1 cellular context compared by ENCODE assay signal in the genomic region with DNA sequence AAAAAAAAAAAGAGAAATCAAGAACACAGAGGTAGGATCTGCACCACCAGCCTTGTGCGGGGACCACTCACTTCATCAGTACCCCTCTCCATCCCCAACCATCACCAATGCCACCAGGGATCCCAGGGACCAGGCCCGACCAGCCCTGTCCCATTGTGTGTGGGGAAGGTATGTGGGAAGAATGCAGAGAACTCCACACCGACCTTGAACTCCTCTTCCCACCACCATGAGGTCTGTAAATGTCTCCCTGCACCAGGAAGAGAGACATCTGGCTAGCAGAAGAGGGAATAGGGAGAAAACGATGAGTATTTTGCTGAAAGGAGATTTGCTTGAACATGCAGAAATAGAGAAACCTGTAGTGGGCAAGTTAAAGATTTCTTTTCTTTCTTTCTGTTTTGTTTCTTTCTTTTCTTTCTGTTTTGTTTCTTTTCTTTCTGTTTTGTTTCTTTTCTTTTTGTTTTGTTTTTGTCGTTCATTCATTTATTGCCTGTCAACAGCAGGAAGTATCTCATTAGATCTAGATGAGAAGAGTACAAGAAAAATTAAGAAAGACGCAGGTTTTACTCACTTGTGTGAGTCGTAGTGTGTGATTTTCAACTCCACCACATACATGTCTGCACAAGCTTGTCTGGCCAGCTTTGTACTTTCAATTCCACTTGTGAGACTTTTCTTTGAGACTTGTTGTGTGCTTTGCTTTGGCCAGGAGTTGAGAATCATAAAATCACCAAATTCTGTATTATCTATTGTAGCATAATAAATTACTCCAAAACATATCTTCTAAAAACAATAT.
A peak's percentile ranks its signal among the peaks of the same experiment; 100 is the strongest.
TF ChIP-seq lines count a peak whose summit lies in the region.

No MANE protein-coding gene starts in this region.

TF ChIP-seq in HepG2, 621 proteins besides CTCF, POLR2A, EP300 and RAD21 (continued from another document and continues in another):
- TF ChIP-seq, protein P1, sequence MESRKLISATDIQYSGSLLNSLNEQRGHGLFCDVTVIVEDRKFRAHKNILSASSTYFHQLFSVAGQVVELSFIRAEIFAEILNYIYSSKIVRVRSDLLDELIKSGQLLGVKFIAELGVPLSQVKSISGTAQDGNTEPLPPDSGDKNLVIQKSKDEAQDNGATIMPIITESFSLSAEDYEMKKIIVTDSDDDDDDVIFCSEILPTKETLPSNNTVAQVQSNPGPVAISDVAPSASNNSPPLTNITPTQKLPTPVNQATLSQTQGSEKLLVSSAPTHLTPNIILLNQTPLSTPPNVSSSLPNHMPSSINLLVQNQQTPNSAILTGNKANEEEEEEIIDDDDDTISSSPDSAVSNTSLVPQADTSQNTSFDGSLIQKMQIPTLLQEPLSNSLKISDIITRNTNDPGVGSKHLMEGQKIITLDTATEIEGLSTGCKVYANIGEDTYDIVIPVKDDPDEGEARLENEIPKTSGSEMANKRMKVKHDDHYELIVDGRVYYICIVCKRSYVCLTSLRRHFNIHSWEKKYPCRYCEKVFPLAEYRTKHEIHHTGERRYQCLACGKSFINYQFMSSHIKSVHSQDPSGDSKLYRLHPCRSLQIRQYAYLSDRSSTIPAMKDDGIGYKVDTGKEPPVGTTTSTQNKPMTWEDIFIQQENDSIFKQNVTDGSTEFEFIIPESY (CRISPR knock-in tag; IDR thresholded peaks at IDR 0.05), result peak; percentile 19; the same call in 1 of the 2 replicates
- TF ChIP-seq JDP2 (CRISPR knock-in tag; IDR thresholded peaks at IDR 0.05; ENCODE audit: borderline replicate concordance) (no peak), ZNF556 (CRISPR knock-in tag; IDR thresholded peaks at IDR 0.05; ENCODE audit: borderline replicate concordance) (no peak), SNAPC2 (CRISPR knock-in tag; IDR thresholded peaks at IDR 0.05) (no peak), ZNF460 (CRISPR knock-in tag; IDR thresholded peaks at IDR 0.05; ENCODE audit: borderline replicate concordance) (no peak), SSRP1 (CRISPR knock-in tag; IDR thresholded peaks at IDR 0.05) (no peak), HOXA3 (CRISPR knock-in tag; IDR thresholded peaks at IDR 0.05) (peak; percentile 42; the same call in 1 of the 2 replicates), ARID2 (CRISPR knock-in tag; IDR thresholded peaks at IDR 0.05; ENCODE audit: borderline replicate concordance) (no peak), ZBTB7B (CRISPR knock-in tag; IDR thresholded peaks at IDR 0.05) (peak; percentile 66; the same call in 1 of the 2 replicates), SP5 (CRISPR knock-in tag; IDR thresholded peaks at IDR 0.05; ENCODE audit: borderline replicate concordance, low read depth) (peak; percentile 32; the same call in 1 of the 2 replicates), YEATS2 (CRISPR knock-in tag; IDR thresholded peaks at IDR 0.05; ENCODE audit: borderline replicate concordance) (no peak), FOXA3 (CRISPR knock-in tag; IDR thresholded peaks at IDR 0.05) (peak; percentile 58), ONECUT2 (CRISPR knock-in tag; IDR thresholded peaks at IDR 0.05) (0 out of 2 replicates have a peak, but pooled peaks have one; percentile 4), SMAD9 (CRISPR knock-in tag; IDR thresholded peaks at IDR 0.05) (no peak), POLR2AphosphoS5 (IDR thresholded peaks at IDR 0.05; ENCODE audit: low read depth, low read length) (no peak), JUND (CRISPR knock-in tag; IDR thresholded peaks at IDR 0.05) (no peak), POLR2AphosphoS2 (IDR thresholded peaks at IDR 0.05; ENCODE audit: low read depth, low read length) (no peak), NFIB (CRISPR knock-in tag; IDR thresholded peaks at IDR 0.05; ENCODE audit: borderline replicate concordance) (no peak), RXRB (CRISPR knock-in tag; IDR thresholded peaks at IDR 0.05; ENCODE audit: borderline replicate concordance) (peak; percentile 93), ZNF292 (CRISPR knock-in tag; IDR thresholded peaks at IDR 0.05; ENCODE audit: borderline replicate concordance, low read depth) (peak; percentile 29; the same call in 1 of the 2 replicates), ZNF652 (CRISPR knock-in tag; IDR thresholded peaks at IDR 0.05; ENCODE audit: borderline replicate concordance, low read depth) (no peak), ZNF44 (CRISPR knock-in tag; IDR thresholded peaks at IDR 0.05) (no peak), KAT7 (CRISPR knock-in tag; IDR thresholded peaks at IDR 0.05; ENCODE audit: borderline replicate concordance) (no peak), REL (CRISPR knock-in tag; conservative IDR thresholded peaks at IDR 0.05) (no peak), FOXP1 (IDR thresholded peaks at IDR 0.05) (no peak), FOXP1 (CRISPR knock-in tag; IDR thresholded peaks at IDR 0.05) (peak; percentile 24; the same call in 1 of the 2 replicates)
- TF ChIP-seq, protein P2, sequence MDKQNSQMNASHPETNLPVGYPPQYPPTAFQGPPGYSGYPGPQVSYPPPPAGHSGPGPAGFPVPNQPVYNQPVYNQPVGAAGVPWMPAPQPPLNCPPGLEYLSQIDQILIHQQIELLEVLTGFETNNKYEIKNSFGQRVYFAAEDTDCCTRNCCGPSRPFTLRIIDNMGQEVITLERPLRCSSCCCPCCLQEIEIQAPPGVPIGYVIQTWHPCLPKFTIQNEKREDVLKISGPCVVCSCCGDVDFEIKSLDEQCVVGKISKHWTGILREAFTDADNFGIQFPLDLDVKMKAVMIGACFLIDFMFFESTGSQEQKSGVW (CRISPR knock-in tag; IDR thresholded peaks at IDR 0.05; ENCODE audit: borderline replicate concordance), result no peak
- TF ChIP-seq, protein P3, sequence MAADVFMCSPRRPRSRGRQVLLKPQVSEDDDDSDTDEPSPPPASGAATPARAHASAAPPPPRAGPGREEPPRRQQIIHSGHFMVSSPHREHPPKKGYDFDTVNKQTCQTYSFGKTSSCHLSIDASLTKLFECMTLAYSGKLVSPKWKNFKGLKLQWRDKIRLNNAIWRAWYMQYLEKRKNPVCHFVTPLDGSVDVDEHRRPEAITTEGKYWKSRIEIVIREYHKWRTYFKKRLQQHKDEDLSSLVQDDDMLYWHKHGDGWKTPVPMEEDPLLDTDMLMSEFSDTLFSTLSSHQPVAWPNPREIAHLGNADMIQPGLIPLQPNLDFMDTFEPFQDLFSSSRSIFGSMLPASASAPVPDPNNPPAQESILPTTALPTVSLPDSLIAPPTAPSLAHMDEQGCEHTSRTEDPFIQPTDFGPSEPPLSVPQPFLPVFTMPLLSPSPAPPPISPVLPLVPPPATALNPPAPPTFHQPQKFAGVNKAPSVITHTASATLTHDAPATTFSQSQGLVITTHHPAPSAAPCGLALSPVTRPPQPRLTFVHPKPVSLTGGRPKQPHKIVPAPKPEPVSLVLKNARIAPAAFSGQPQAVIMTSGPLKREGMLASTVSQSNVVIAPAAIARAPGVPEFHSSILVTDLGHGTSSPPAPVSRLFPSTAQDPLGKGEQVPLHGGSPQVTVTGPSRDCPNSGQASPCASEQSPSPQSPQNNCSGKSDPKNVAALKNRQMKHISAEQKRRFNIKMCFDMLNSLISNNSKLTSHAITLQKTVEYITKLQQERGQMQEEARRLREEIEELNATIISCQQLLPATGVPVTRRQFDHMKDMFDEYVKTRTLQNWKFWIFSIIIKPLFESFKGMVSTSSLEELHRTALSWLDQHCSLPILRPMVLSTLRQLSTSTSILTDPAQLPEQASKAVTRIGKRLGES (CRISPR knock-in tag; IDR thresholded peaks at IDR 0.05; ENCODE audit: borderline replicate concordance), result no peak
- TF ChIP-seq, protein P4, sequence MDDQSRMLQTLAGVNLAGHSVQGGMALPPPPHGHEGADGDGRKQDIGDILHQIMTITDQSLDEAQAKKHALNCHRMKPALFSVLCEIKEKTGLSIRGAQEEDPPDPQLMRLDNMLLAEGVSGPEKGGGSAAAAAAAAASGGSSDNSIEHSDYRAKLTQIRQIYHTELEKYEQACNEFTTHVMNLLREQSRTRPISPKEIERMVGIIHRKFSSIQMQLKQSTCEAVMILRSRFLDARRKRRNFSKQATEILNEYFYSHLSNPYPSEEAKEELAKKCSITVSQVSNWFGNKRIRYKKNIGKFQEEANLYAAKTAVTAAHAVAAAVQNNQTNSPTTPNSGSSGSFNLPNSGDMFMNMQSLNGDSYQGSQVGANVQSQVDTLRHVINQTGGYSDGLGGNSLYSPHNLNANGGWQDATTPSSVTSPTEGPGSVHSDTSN (CRISPR knock-in tag; IDR thresholded peaks at IDR 0.05; ENCODE audit: borderline replicate concordance), result no peak
- TF ChIP-seq, protein P5, sequence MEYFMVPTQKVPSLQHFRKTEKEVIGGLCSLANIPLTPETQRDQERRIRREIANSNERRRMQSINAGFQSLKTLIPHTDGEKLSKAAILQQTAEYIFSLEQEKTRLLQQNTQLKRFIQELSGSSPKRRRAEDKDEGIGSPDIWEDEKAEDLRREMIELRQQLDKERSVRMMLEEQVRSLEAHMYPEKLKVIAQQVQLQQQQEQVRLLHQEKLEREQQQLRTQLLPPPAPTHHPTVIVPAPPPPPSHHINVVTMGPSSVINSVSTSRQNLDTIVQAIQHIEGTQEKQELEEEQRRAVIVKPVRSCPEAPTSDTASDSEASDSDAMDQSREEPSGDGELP (IDR thresholded peaks at IDR 0.05; ENCODE audit: borderline replicate concordance, low read depth), result peak; percentile 10; the same call in 1 of the 2 replicates
- TF ChIP-seq, protein P6, sequence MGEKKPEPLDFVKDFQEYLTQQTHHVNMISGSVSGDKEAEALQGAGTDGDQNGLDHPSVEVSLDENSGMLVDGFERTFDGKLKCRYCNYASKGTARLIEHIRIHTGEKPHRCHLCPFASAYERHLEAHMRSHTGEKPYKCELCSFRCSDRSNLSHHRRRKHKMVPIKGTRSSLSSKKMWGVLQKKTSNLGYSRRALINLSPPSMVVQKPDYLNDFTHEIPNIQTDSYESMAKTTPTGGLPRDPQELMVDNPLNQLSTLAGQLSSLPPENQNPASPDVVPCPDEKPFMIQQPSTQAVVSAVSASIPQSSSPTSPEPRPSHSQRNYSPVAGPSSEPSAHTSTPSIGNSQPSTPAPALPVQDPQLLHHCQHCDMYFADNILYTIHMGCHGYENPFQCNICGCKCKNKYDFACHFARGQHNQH (CRISPR knock-in tag; IDR thresholded peaks at IDR 0.05), result peak; percentile 66; the same call in 1 of the 2 replicates
- TF ChIP-seq, protein P7, sequence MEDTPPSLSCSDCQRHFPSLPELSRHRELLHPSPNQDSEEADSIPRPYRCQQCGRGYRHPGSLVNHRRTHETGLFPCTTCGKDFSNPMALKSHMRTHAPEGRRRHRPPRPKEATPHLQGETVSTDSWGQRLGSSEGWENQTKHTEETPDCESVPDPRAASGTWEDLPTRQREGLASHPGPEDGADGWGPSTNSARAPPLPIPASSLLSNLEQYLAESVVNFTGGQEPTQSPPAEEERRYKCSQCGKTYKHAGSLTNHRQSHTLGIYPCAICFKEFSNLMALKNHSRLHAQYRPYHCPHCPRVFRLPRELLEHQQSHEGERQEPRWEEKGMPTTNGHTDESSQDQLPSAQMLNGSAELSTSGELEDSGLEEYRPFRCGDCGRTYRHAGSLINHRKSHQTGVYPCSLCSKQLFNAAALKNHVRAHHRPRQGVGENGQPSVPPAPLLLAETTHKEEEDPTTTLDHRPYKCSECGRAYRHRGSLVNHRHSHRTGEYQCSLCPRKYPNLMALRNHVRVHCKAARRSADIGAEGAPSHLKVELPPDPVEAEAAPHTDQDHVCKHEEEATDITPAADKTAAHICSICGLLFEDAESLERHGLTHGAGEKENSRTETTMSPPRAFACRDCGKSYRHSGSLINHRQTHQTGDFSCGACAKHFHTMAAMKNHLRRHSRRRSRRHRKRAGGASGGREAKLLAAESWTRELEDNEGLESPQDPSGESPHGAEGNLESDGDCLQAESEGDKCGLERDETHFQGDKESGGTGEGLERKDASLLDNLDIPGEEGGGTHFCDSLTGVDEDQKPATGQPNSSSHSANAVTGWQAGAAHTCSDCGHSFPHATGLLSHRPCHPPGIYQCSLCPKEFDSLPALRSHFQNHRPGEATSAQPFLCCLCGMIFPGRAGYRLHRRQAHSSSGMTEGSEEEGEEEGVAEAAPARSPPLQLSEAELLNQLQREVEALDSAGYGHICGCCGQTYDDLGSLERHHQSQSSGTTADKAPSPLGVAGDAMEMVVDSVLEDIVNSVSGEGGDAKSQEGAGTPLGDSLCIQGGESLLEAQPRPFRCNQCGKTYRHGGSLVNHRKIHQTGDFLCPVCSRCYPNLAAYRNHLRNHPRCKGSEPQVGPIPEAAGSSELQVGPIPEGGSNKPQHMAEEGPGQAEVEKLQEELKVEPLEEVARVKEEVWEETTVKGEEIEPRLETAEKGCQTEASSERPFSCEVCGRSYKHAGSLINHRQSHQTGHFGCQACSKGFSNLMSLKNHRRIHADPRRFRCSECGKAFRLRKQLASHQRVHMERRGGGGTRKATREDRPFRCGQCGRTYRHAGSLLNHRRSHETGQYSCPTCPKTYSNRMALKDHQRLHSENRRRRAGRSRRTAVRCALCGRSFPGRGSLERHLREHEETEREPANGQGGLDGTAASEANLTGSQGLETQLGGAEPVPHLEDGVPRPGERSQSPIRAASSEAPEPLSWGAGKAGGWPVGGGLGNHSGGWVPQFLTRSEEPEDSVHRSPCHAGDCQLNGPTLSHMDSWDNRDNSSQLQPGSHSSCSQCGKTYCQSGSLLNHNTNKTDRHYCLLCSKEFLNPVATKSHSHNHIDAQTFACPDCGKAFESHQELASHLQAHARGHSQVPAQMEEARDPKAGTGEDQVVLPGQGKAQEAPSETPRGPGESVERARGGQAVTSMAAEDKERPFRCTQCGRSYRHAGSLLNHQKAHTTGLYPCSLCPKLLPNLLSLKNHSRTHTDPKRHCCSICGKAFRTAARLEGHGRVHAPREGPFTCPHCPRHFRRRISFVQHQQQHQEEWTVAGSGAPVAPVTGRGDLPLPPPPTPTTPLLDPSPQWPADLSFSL (CRISPR knock-in tag; IDR thresholded peaks at IDR 0.05), result no peak
- TF ChIP-seq, protein P8, sequence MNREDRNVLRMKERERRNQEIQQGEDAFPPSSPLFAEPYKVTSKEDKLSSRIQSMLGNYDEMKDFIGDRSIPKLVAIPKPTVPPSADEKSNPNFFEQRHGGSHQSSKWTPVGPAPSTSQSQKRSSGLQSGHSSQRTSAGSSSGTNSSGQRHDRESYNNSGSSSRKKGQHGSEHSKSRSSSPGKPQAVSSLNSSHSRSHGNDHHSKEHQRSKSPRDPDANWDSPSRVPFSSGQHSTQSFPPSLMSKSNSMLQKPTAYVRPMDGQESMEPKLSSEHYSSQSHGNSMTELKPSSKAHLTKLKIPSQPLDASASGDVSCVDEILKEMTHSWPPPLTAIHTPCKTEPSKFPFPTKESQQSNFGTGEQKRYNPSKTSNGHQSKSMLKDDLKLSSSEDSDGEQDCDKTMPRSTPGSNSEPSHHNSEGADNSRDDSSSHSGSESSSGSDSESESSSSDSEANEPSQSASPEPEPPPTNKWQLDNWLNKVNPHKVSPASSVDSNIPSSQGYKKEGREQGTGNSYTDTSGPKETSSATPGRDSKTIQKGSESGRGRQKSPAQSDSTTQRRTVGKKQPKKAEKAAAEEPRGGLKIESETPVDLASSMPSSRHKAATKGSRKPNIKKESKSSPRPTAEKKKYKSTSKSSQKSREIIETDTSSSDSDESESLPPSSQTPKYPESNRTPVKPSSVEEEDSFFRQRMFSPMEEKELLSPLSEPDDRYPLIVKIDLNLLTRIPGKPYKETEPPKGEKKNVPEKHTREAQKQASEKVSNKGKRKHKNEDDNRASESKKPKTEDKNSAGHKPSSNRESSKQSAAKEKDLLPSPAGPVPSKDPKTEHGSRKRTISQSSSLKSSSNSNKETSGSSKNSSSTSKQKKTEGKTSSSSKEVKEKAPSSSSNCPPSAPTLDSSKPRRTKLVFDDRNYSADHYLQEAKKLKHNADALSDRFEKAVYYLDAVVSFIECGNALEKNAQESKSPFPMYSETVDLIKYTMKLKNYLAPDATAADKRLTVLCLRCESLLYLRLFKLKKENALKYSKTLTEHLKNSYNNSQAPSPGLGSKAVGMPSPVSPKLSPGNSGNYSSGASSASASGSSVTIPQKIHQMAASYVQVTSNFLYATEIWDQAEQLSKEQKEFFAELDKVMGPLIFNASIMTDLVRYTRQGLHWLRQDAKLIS (CRISPR knock-in tag; IDR thresholded peaks at IDR 0.05), result no peak
